7 cellular contexts compared by ENCODE assay signal in genomic region chrX:1246816-1247215, GRCh38. TPM values are rescaled to one million over a fixed set of nuclear protein-coding genes. Genes with fewer than 3 reads are reported as not detected.
DNase-seq lines count a peak whose midpoint lies in the region; ATAC-seq, FAIRE-seq and TF ChIP-seq lines count a peak whose summit lies in the region.

No MANE protein-coding gene starts in this region.

- no peak overlapping the region for H3K9ac ChIP-seq in SU-DHL-6 (ENCODE audit: low read length)

- H3K4me2 ChIP-seq in SU-DHL-6 (ENCODE audit: low read depth, low read length, poor library complexity, severe bottlenecking): no peak overlapping the region

- no peak overlapping the region for H3K27ac ChIP-seq in HL-60 (replicated peaks)
- H3K27ac ChIP-seq in SU-DHL-6 (ENCODE audit: low read depth, low read length): no peak overlapping the region

- peaks cover 33% of the 10 kb centered on the region for H3K4me1 Mint-ChIP-seq in activated naive CD4-positive, alpha-beta T cell treated with anti-CD3 and anti-CD28 coated beads for 36 hours (ENCODE audit: low read depth)

- H3K27ac Mint-ChIP-seq in activated naive CD4-positive, alpha-beta T cell treated with anti-CD3 and anti-CD28 coated beads for 36 hours: no peak overlapping the region

- TF ChIP-seq CTCF in HL-60 (IDR thresholded peaks at IDR 0.05; ENCODE audit: insufficient read depth, low read length) (peak; percentile 40), SU-DHL-6 (IDR thresholded peaks at IDR 0.05; ENCODE audit: insufficient read depth, low read length, poor library complexity, severe bottlenecking) (peak; percentile 27)

- DNase-seq in GM12891 (ENCODE audit: insufficient read length, low spot score) (peak; percentile 57), HL-60 (ENCODE audit: low read depth in 1 of 2, low spot score in 1 of 2) (peak in 1 of 2 experiments; percentile 87), cardiac septum (ENCODE audit: low spot score) (peak; percentile 85), sciatic nerve (ENCODE audit: low spot score) (peak; percentile 84)
- peak; percentile 94 for DNase-seq in activated naive CD4-positive, alpha-beta T cell treated with anti-CD3 and anti-CD28 coated beads for 36 hours

- no peak overlapping the region for H3K4me3 Mint-ChIP-seq in activated naive CD4-positive, alpha-beta T cell treated with anti-CD3 and anti-CD28 coated beads for 36 hours

- no peaks in the 10 kb centered on the region for H3K36me3 ChIP-seq in SU-DHL-6 (ENCODE audit: low read length)

- peak; percentile 72 for FAIRE-seq in GM12891 (lab: Jason Lieb, UNC)

- no peaks in the 10 kb centered on the region for H4K20me1 ChIP-seq in SU-DHL-6 (ENCODE audit: low read depth, low read length)

- H3K36me3 Mint-ChIP-seq in activated naive CD4-positive, alpha-beta T cell treated with anti-CD3 and anti-CD28 coated beads for 36 hours (ENCODE audit: low read depth): no peaks in the 10 kb centered on the region

- no peaks in the 10 kb centered on the region for H3K27me3 ChIP-seq in HL-60 (ENCODE audit: insufficient read depth, poor library complexity, severe bottlenecking)
- H3K27me3 ChIP-seq in SU-DHL-6 (ENCODE audit: low read length): no peaks in the 10 kb centered on the region

- CTCF ChIA-PET in activated naive CD4-positive, alpha-beta T cell treated with anti-CD3 and anti-CD28 coated beads for 36 hours (lab: Charles Lee): no interaction called here

- intact Hi-C loops in activated naive CD4-positive, alpha-beta T cell treated with anti-CD3 and anti-CD28 coated beads for 36 hours (cut with micrococcal nuclease): loop anchor here (1.0 to 5.0 kb wide), 8 partner anchors 41 to 1346 kb away; partner anchors contain the start of genes P2RY8 and SLC25A6
- intact Hi-C loops in cardiac septum (cut with DNase I) (loop anchor here (5.0 kb wide), 1 partner anchor 145 kb away; the partner anchor contains the start of gene SLC25A6), sciatic nerve (cut with DNase I) (no loop called here)

- no peak overlapping the region for H2AFZ ChIP-seq in SU-DHL-6 (ENCODE audit: low read depth, low read length, severe bottlenecking)

- H3K27me3 Mint-ChIP-seq in activated naive CD4-positive, alpha-beta T cell treated with anti-CD3 and anti-CD28 coated beads for 36 hours (ENCODE audit: low read depth): no peaks in the 10 kb centered on the region

- TF ChIP-seq POLR2A in GM12891 (IDR thresholded peaks at IDR 0.05; ENCODE audit: low read depth, low read length): no peak

- ATAC-seq in sciatic nerve: peak; percentile 59
- ATAC-seq in HG03571 (IDR thresholded peaks at IDR 0.05; ENCODE audit: unreplicated experiment): no peak

- H3F3A ChIP-seq in SU-DHL-6 (ENCODE audit: insufficient read depth): no peaks in the 10 kb centered on the region

- no peaks in the 10 kb centered on the region for H3K9me3 ChIP-seq in SU-DHL-6 (ENCODE audit: insufficient read depth, low read length)

- H3K9me3 Mint-ChIP-seq in activated naive CD4-positive, alpha-beta T cell treated with anti-CD3 and anti-CD28 coated beads for 36 hours: no peaks in the 10 kb centered on the region

- no peaks in the 10 kb centered on the region for H3K9me2 ChIP-seq in SU-DHL-6 (replicated peaks; ENCODE audit: insufficient read depth, low read length)

- no peaks in the 10 kb centered on the region for H3K79me2 ChIP-seq in SU-DHL-6 (ENCODE audit: insufficient read depth, low read length)

- H3K4me3 ChIP-seq in HL-60 (replicated peaks; ENCODE audit: insufficient read depth, low read length) (no peak overlapping the region), SU-DHL-6 (ENCODE audit: insufficient read depth, low read length, poor library complexity, severe bottlenecking) (no peak overlapping the region)

TF ChIP-seq in GM12891, 5 proteins besides CTCF, POLR2A, EP300 and RAD21:
- TF ChIP-seq POLR2AphosphoS5 (IDR thresholded peaks at IDR 0.05; ENCODE audit: low read depth, low read length) (no peak), SPI1 (IDR thresholded peaks at IDR 0.05; ENCODE audit: low read depth, low read length) (no peak), POU2F2 (IDR thresholded peaks at IDR 0.05; ENCODE audit: low read depth, low read length) (no peak)

RNA-seq across cellular contexts. Expression of gene CSF2RA, which starts 21.8 kb away (rescaled TPM):
- polyA plus RNA-seq in GM12891 (2012; ENCODE audit: low read depth, missing spikeins): 0.32 TPM
- under 1 TPM; 0.19 to 0.30 TPM for total RNA-seq in activated naive CD4-positive, alpha-beta T cell treated with anti-CD3 and anti-CD28 coated beads for 36 hours
- total RNA-seq in cardiac septum (2.2 TPM), sciatic nerve (19.3 TPM)

RNA-seq across cellular contexts. Expression of gene CRLF2, which starts 34.4 kb away (rescaled TPM):
- polyA plus RNA-seq in GM12891 (2012; ENCODE audit: low read depth, missing spikeins): 0.36 TPM
- total RNA-seq in activated naive CD4-positive, alpha-beta T cell treated with anti-CD3 and anti-CD28 coated beads for 36 hours: 1 to 10 TPM; 1.8 to 2.7 TPM
- total RNA-seq in cardiac septum (not detected), sciatic nerve (0.22 TPM)
